Comparison of ENCODE assay signal across 6 cellular contexts in the genomic region with DNA sequence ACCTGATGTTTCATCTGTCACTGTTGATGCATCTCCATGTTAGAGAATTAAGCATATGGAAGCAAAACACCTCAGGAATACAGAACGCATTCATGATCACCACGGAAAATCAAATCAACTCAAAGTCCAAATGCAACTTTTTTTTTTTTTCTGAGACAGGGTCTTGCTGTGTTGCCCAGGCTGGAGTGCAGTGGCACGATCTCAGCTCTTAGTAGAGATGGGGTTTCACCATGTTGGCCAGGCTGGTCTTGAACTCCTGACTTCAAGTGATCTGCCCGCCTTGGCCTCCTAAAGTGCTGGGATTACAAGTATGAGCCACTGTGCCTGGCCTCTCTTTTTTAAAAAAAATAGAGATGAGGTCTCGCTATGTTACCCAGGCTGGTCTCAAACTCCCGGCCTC. TPM values are rescaled to one million over a fixed set of nuclear protein-coding genes. Genes with fewer than 3 reads are reported as not detected.
DNase-seq lines count a peak whose midpoint lies in the region; TF ChIP-seq lines count a peak whose summit lies in the region.
"Not testable (repeated sequence)": the region's sequence is repeated elsewhere in the genome, so short reads cannot be mapped to it uniquely, and the experiment has no call there.

No MANE protein-coding gene starts in this region.

- H2AK5ac ChIP-seq in H9 (ENCODE audit: insufficient read length, low read length): not testable (repeated sequence)

- H3K79me1 ChIP-seq in H9 (ENCODE audit: insufficient read depth, low read depth, low read length, poor library complexity, severe bottlenecking): not testable (repeated sequence)

- not testable (repeated sequence) for H3K9me3 ChIP-seq in H9 (ENCODE audit: control insufficient read depth, low read depth, low read length); OCI-LY1 (ENCODE audit: low read length); endodermal cell (ENCODE audit: control insufficient read depth, low read length)

- H4K91ac ChIP-seq in H9 (ENCODE audit: insufficient read length, low read depth, low read length): not testable (repeated sequence)

- not testable (repeated sequence) for DNase-seq in CD14-positive monocyte (ENCODE audit: low spot score); H9; endodermal cell; progenitor cell of endocrine pancreas (ENCODE audit: low spot score, unreplicated experiment)
- DNase-seq in activated effector memory CD4-positive, alpha-beta T cell treated with anti-CD3 and anti-CD28 coated beads, Interleukin-2, amount 50 U/mL, for 16 hours: peak; percentile 14

- H3K27ac ChIP-seq in H9 (ENCODE audit: insufficient read length, low read depth, low read length); endodermal cell (ENCODE audit: low read depth, low read length): not testable (repeated sequence)
- peak overlapping the region; percentile 96 for H3K27ac ChIP-seq in OCI-LY1 (ENCODE audit: low read depth, low read length, poor library complexity, severe bottlenecking)

- not testable (repeated sequence) for H3K56ac ChIP-seq in H9 (ENCODE audit: insufficient read length, low read depth, low read length)

- not testable (repeated sequence) for H2BK120ac ChIP-seq in H9 (ENCODE audit: low read depth, low read length, poor library complexity, severe bottlenecking)

- not testable (repeated sequence) for H3K23ac ChIP-seq in H9 (ENCODE audit: insufficient read length, low read depth, low read length)

- H3K18ac ChIP-seq in H9 (ENCODE audit: insufficient read length, low read depth, low read length): not testable (repeated sequence)

- H3T11ph ChIP-seq in H9 (ENCODE audit: low read length): not testable (repeated sequence)

- not testable (repeated sequence) for H3K9ac ChIP-seq in H9 (ENCODE audit: extremely low read depth, insufficient read length, low read length); endodermal cell (ENCODE audit: extremely low read depth, low read length, poor library complexity, severe bottlenecking)
- H3K9ac ChIP-seq in OCI-LY1 (ENCODE audit: low read length): peak overlapping the region; percentile 69

- H2BK5ac ChIP-seq in H9 (ENCODE audit: insufficient read length, low read length): not testable (repeated sequence)

- not testable (repeated sequence) for H2BK12ac ChIP-seq in H9 (ENCODE audit: insufficient read length, low read depth, low read length)

- H3K27me3 Mint-ChIP-seq in CD14-positive monocyte (ENCODE audit: low read depth in 3 of 3); H9 (ENCODE audit: low read depth); endodermal cell (ENCODE audit: insufficient read depth); progenitor cell of endocrine pancreas: not testable (repeated sequence)

- H3K79me2 ChIP-seq in H9 (ENCODE audit: insufficient read depth, low read length): peaks cover 36% of the 10 kb centered on the region
- H3K79me2 ChIP-seq in OCI-LY1 (ENCODE audit: insufficient read depth, low read length): peaks cover 51% of the 10 kb centered on the region

- H4K8ac ChIP-seq in H9 (replicated peaks; ENCODE audit: insufficient read length, low read depth, low read length): not testable (repeated sequence)

- not testable (repeated sequence) for H3K9me2 ChIP-seq in OCI-LY1 (ENCODE audit: low read depth, low read length)

- H2AFZ ChIP-seq in H9 (ENCODE audit: low read length); OCI-LY1 (ENCODE audit: low read length): not testable (repeated sequence)

- not testable (repeated sequence) for H3K4me3 Mint-ChIP-seq in CD14-positive monocyte; H9; endodermal cell; progenitor cell of endocrine pancreas (ENCODE audit: low read depth)

- not testable (repeated sequence) for H3K9me3 Mint-ChIP-seq in CD14-positive monocyte; H9; endodermal cell; progenitor cell of endocrine pancreas (ENCODE audit: low read depth)

- not testable (repeated sequence) for H3K4me2 ChIP-seq in H9 (ENCODE audit: insufficient read depth, insufficient read length, low read length)
- H3K4me2 ChIP-seq in OCI-LY1 (ENCODE audit: low read length): peak overlapping the region; percentile 64

- H3K36me3 Mint-ChIP-seq in CD14-positive monocyte: peaks cover 11 to 29% of the 10 kb centered on the region in 2 donors
- H3K36me3 Mint-ChIP-seq in H9 (ENCODE audit: insufficient read depth in 1 of 3, low read depth in 3 of 3); progenitor cell of endocrine pancreas (ENCODE audit: insufficient read depth): not testable (repeated sequence)
- peaks cover 16% of the 10 kb centered on the region for H3K36me3 Mint-ChIP-seq in endodermal cell (ENCODE audit: low read depth)

- H2BK15ac ChIP-seq in H9 (ENCODE audit: low read depth, low read length): 0 out of 2 replicates have a peak overlapping the region, but pooled peaks have one; percentile 82

- intact Hi-C loops in CD14-positive monocyte (cut with micrococcal nuclease): loop anchor here in 1 of 2 donors (5.0 to 10.0 kb wide), 2 partner anchors 35 to 87 kb away; no protein-coding TSS in a partner anchor

- not testable (repeated sequence) for H4K5ac ChIP-seq in H9 (ENCODE audit: insufficient read length, low read depth, low read length)

- TF ChIP-seq CTCF in CD14-positive monocyte (IDR thresholded peaks at IDR 0.05); H9 (conservative IDR thresholded peaks at IDR 0.05); OCI-LY1 (IDR thresholded peaks at IDR 0.05; ENCODE audit: low read length); endodermal cell (conservative IDR thresholded peaks at IDR 0.05); progenitor cell of endocrine pancreas (IDR thresholded peaks at IDR 0.05; ENCODE audit: unreplicated experiment): not testable (repeated sequence)

- peaks cover 18% of the 10 kb centered on the region; the same call in 1 of the 2 replicates for H3K36me3 ChIP-seq in OCI-LY1 (ENCODE audit: insufficient read depth, low read length)
- not testable (repeated sequence) for H3K36me3 ChIP-seq in endodermal cell (ENCODE audit: control insufficient read depth, insufficient read depth, low read length)

- H4K20me1 ChIP-seq in H9 (ENCODE audit: control insufficient read depth, insufficient read depth, insufficient read length); OCI-LY1 (ENCODE audit: insufficient read depth, low read length): not testable (repeated sequence)

- H3K4me1 ChIP-seq in H9 (ENCODE audit: insufficient read depth, low read length) (peaks cover 17% of the 10 kb centered on the region), OCI-LY1 (ENCODE audit: insufficient read depth, low read length, severe bottlenecking) (peaks cover 100% of the 10 kb centered on the region)
- not testable (repeated sequence) for H3K4me1 ChIP-seq in endodermal cell (ENCODE audit: control insufficient read depth, insufficient read depth, low read length)

- peak overlapping the region; percentile 1 for H3K4me3 ChIP-seq in OCI-LY1 (ENCODE audit: low read depth, low read length, poor library complexity, severe bottlenecking)
- not testable (repeated sequence) for H3K4me3 ChIP-seq in endodermal cell (ENCODE audit: low read length)

- peaks cover 30% of the 10 kb centered on the region for H3F3A ChIP-seq in OCI-LY1 (ENCODE audit: insufficient read depth, low read length)

- not testable (repeated sequence) for H3K14ac ChIP-seq in H9 (ENCODE audit: insufficient read depth, low read length)

- not testable (repeated sequence) for H3K27me3 ChIP-seq in H9 (ENCODE audit: insufficient read depth, low read length); OCI-LY1 (ENCODE audit: insufficient read depth, low read length); endodermal cell (ENCODE audit: control insufficient read depth, insufficient read depth, low read length, poor library complexity, severe bottlenecking)

- H3K4ac ChIP-seq in H9 (ENCODE audit: low read depth, low read length): not testable (repeated sequence)

- not testable (repeated sequence) for H3K23me2 ChIP-seq in H9 (ENCODE audit: insufficient read length, low read depth, low read length, poor library complexity, severe bottlenecking)

- not testable (repeated sequence) for H2BK20ac ChIP-seq in H9 (ENCODE audit: low read depth, low read length, poor library complexity, severe bottlenecking)

- WGBS in H9 (ENCODE audit: extremely low coverage, insufficient read length, low lambda C conversion rate): no CpG with 5 or more reads among the region's 6 CpGs
- 98 to 99% methylated on average over 6 of the region's 6 CpGs for WGBS in endodermal cell (ENCODE audit: insufficient coverage in 1 of 2, insufficient read length in 1 of 2), 2 experiments

- H3K27ac Mint-ChIP-seq in CD14-positive monocyte (peak overlapping the region in 4 of 7 donors; percentile 25 to 77 (median 70)), H9 (peak overlapping the region in 1 of 3 experiments; percentile 87; a peak in 3 of 7 replicates), endodermal cell (peak overlapping the region; percentile 96), progenitor cell of endocrine pancreas (peak overlapping the region; percentile 41)

- H3K4me1 Mint-ChIP-seq in CD14-positive monocyte: peaks cover 22% of the 10 kb centered on the region
- peaks cover 42 to 58% of the 10 kb centered on the region in 2 experiments for H3K4me1 Mint-ChIP-seq in H9
- peaks cover 42% of the 10 kb centered on the region for H3K4me1 Mint-ChIP-seq in endodermal cell
- peaks cover 42% of the 10 kb centered on the region for H3K4me1 Mint-ChIP-seq in progenitor cell of endocrine pancreas (ENCODE audit: low read depth)

RNA-seq across cellular contexts. Expression of a gene that starts 50.3 kb away (rescaled TPM):
- 10 to 100 TPM; 17.6 to 28.0 TPM for polyA plus RNA-seq in CD14-positive monocyte
- total RNA-seq in H9 (2021) (53.5 and 60.5 TPM in 2 replicates), endodermal cell (100 to 1,000 TPM in 1 of 2 donors, 10 to 100 TPM in 1; 85.1 to 108 TPM), progenitor cell of endocrine pancreas (98.4 and 103 TPM in 2 replicates)
- polyA plus RNA-seq in endodermal cell (2013, experiment 1 of 2): 49.5 TPM
- polyA plus RNA-seq in endodermal cell (2013, experiment 2 of 2): 50.8 TPM
